In genomic region chr1:175839678-175840669, GRCh38 we compare ENCODE assay signal across 1 cellular context.
TF ChIP-seq lines count a peak whose summit lies in the region.

No MANE protein-coding gene starts in this region.

TF ChIP-seq in HEK293, 187 proteins besides CTCF, POLR2A, EP300 and RAD21 (continued from another document and continues in another):
- TF ChIP-seq ZNF280D (tag by site-specific recombination; IDR thresholded peaks at IDR 0.05) (no peak), ZNF157 (tag by site-specific recombination; IDR thresholded peaks at IDR 0.05) (no peak), ZNF155 (tag by site-specific recombination; IDR thresholded peaks at IDR 0.05) (no peak), ZBTB8A (tag by site-specific recombination; IDR thresholded peaks at IDR 0.05) (0 out of 2 replicates have a peak, but pooled peaks have one; percentile 12), ZNF561 (tag by site-specific recombination; IDR thresholded peaks at IDR 0.05; ENCODE audit: borderline replicate concordance) (no peak), KLF1 (tag by site-specific recombination; IDR thresholded peaks at IDR 0.05) (no peak), ZNF664 (tag by site-specific recombination; IDR thresholded peaks at IDR 0.05) (no peak), ZBTB48 (tag by site-specific recombination; IDR thresholded peaks at IDR 0.05) (no peak), OSR2 (tag by site-specific recombination; IDR thresholded peaks at IDR 0.05) (peak; percentile 93), ZNF274 (IDR thresholded peaks at IDR 0.05; ENCODE audit: low read length) (no peak), ZNF274 (tag by site-specific recombination; IDR thresholded peaks at IDR 0.05; ENCODE audit: borderline replicate concordance) (no peak), ZFP3 (tag by site-specific recombination; IDR thresholded peaks at IDR 0.05; ENCODE audit: low read depth) (no peak), ZNF513 (tag by site-specific recombination; IDR thresholded peaks at IDR 0.05) (no peak), ZNF19 (tag by site-specific recombination; IDR thresholded peaks at IDR 0.05; ENCODE audit: low read depth) (no peak), REPIN1 (tag by site-specific recombination; IDR thresholded peaks at IDR 0.05; ENCODE audit: low read depth) (no peak), ZNF2 (tag by site-specific recombination; IDR thresholded peaks at IDR 0.05) (no peak), REST (tag by site-specific recombination; IDR thresholded peaks at IDR 0.05) (no peak), ZNF449 (tag by site-specific recombination; IDR thresholded peaks at IDR 0.05) (no peak; the same call in 1 of the 2 replicates), ZBTB20 (tag by site-specific recombination; IDR thresholded peaks at IDR 0.05) (0 out of 2 replicates have a peak, but pooled peaks have one; percentile 19), ZNF837 (tag by site-specific recombination; IDR thresholded peaks at IDR 0.05) (no peak), ZNF221 (tag by site-specific recombination; IDR thresholded peaks at IDR 0.05; ENCODE audit: borderline replicate concordance) (no peak), ZNF280C (tag by site-specific recombination; IDR thresholded peaks at IDR 0.05) (no peak), ZSCAN16 (tag by site-specific recombination; IDR thresholded peaks at IDR 0.05) (peak; percentile 96), YY1 (tag by site-specific recombination; IDR thresholded peaks at IDR 0.05) (no peak), ZNF24 (tag by site-specific recombination; IDR thresholded peaks at IDR 0.05) (peak; percentile 60; the same call in 1 of the 2 replicates), ZBTB1 (tag by site-specific recombination; IDR thresholded peaks at IDR 0.05) (no peak), ZBTB21 (tag by site-specific recombination; IDR thresholded peaks at IDR 0.05) (no peak), ZNF623 (tag by site-specific recombination; IDR thresholded peaks at IDR 0.05) (no peak), ZNF621 (tag by site-specific recombination; IDR thresholded peaks at IDR 0.05) (no peak), ZNF112 (tag by site-specific recombination; IDR thresholded peaks at IDR 0.05) (no peak), ZNF747 (tag by site-specific recombination; IDR thresholded peaks at IDR 0.05) (no peak), ZNF76 (tag by site-specific recombination; IDR thresholded peaks at IDR 0.05; ENCODE audit: borderline replicate concordance, low read depth) (no peak), ZNF707 (tag by site-specific recombination; IDR thresholded peaks at IDR 0.05) (peak; percentile 72; the same call in 1 of the 2 replicates), ZSCAN5A (tag by site-specific recombination; IDR thresholded peaks at IDR 0.05) (no peak), ZBTB17 (tag by site-specific recombination; IDR thresholded peaks at IDR 0.05) (peak; percentile 68), PBX3 (CRISPR knock-in tag; IDR thresholded peaks at IDR 0.05) (no peak), BCL11B (tag by site-specific recombination; IDR thresholded peaks at IDR 0.05; ENCODE audit: low read depth) (no peak), ZNF16 (tag by site-specific recombination; IDR thresholded peaks at IDR 0.05; ENCODE audit: low read depth) (no peak), SCRT2 (tag by site-specific recombination; IDR thresholded peaks at IDR 0.05) (peak; percentile 84), ZNF768 (tag by site-specific recombination; IDR thresholded peaks at IDR 0.05) (no peak), ZNF658 (tag by site-specific recombination; IDR thresholded peaks at IDR 0.05) (no peak), ZNF138 (tag by site-specific recombination; IDR thresholded peaks at IDR 0.05; ENCODE audit: borderline replicate concordance) (no peak), ELK4 (IDR thresholded peaks at IDR 0.05; ENCODE audit: borderline replicate concordance, low read depth, low read length) (no peak), ZNF18 (tag by site-specific recombination; IDR thresholded peaks at IDR 0.05) (peak; percentile 69; the same call in 1 of the 2 replicates), EGR2 (tag by site-specific recombination; IDR thresholded peaks at IDR 0.05; ENCODE audit: low read depth) (no peak), ZEB2 (tag by site-specific recombination; IDR thresholded peaks at IDR 0.05) (no peak), ZNF792 (tag by site-specific recombination; IDR thresholded peaks at IDR 0.05) (no peak)
